ENCODE assay signal across 34 cellular contexts in the genomic region with DNA sequence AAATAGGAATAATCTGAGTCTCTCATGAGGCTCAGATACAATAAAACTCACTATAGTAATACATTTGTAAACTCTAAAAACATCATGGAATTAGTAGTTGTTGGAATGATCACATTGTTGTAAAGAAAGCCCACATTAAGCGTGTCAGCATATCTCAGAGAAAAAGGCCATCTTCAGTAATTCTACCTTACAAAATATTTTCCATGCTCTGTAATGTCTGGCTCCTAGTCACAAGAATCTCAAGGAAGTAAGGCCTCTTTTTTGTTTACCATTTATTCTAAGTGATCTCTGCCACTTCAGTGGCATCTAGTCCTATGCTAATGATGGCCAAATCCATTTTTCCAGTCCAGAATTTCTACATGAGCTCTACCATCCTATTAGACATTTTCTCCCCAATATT.
"Had no signal": no experiment of that assay in that cellular context is flagged by ENCODE, and none has a peak within 500 bp of the region (broad histone marks: within the 10 kb centered on the region; RNA-seq: fewer than 3 reads in every experiment).

No MANE protein-coding gene starts in this region.

- H3K27ac ChIP-seq: ascending aorta, cardiac muscle cell, SJCRH30 had no signal

- FAIRE-seq: colon had no signal

- H3K27ac Mint-ChIP-seq: activated B cell treated with CpG ODN at 0.5 μM for 24 hours; activated CD4-positive, alpha-beta T cell treated with anti-CD3 and anti-CD28 coated beads, Interleukin-2, amount 10 ng/mL, durations not matched to agents 24 days and 14 days; activated CD8-positive, alpha-beta memory T cell treated with anti-CD3 and anti-CD28 coated beads, Interleukin-2, amount 10 ng/mL, durations not matched to agents 7 days and 5 days; activated naive CD4-positive, alpha-beta T cell treated with anti-CD3 and anti-CD28 coated beads, Interleukin-2, amount 50 U/mL, for 24 hours; activated T-cell treated with anti-CD3 and anti-CD28 coated beads, Interleukin-2, amount 50 U/mL, for 24 hours; activated T-helper 1 cell treated with anti-CD3 and anti-CD28 coated beads, Interleukin-12 subunit alpha, Interleukin-12 subunit beta, Interleukin-2, Interleukin-4 antibody, amounts not matched to agents 30 ng/mL and 10 ng/mL and 1 ng/mL, durations not matched to agents 14 hours and 24 hours and 36 hours; brain; T-helper 1 cell treated with Interleukin-12 subunit alpha and Interleukin-12 subunit beta and Interleukin-4 antibody, amounts not matched to agents 30 μg/mL and 1 μg/mL, for 36 hours had no signal

- H3K4me1 ChIP-seq: ascending aorta, SJCRH30 had no signal

- H3K4me1 Mint-ChIP-seq: activated B cell treated with CpG ODN at 0.5 μM for 24 hours; activated CD4-positive, alpha-beta T cell treated with anti-CD3 and anti-CD28 coated beads, Interleukin-2, amount 10 ng/mL, durations not matched to agents 24 days and 14 days; activated CD8-positive, alpha-beta memory T cell treated with anti-CD3 and anti-CD28 coated beads, Interleukin-2, amount 10 ng/mL, durations not matched to agents 7 days and 5 days; activated naive CD4-positive, alpha-beta T cell treated with anti-CD3 and anti-CD28 coated beads, Interleukin-2, amount 50 U/mL, for 24 hours; brain had no signal

- H3K9ac ChIP-seq: SK-N-SH had no signal

- ATAC-seq: activated CD8-positive, alpha-beta memory T cell treated with anti-CD3 and anti-CD28 coated beads, Interleukin-2, amount 10 ng/mL, durations not matched to agents 7 days and 5 days; Panc1 had no signal

- H3K27me3 Mint-ChIP-seq: activated B cell treated with CpG ODN at 0.5 μM for 24 hours; activated CD4-positive, alpha-beta T cell treated with anti-CD3 and anti-CD28 coated beads, Interleukin-2, amount 10 ng/mL, durations not matched to agents 24 days and 14 days; activated CD8-positive, alpha-beta memory T cell treated with anti-CD3 and anti-CD28 coated beads, Interleukin-2, amount 10 ng/mL, durations not matched to agents 7 days and 5 days; activated naive CD4-positive, alpha-beta T cell treated with anti-CD3 and anti-CD28 coated beads, Interleukin-2, amount 50 U/mL, for 24 hours; activated T-cell treated with anti-CD3 and anti-CD28 coated beads, Interleukin-2, amount 50 U/mL, for 24 hours had no signal

- H3K36me3 Mint-ChIP-seq: activated CD8-positive, alpha-beta memory T cell treated with anti-CD3 and anti-CD28 coated beads, Interleukin-2, amount 10 ng/mL, durations not matched to agents 7 days and 5 days; activated naive CD4-positive, alpha-beta T cell treated with anti-CD3 and anti-CD28 coated beads, Interleukin-2, amount 50 U/mL, for 24 hours; brain had no signal

- DNase-seq: activated B cell treated with CpG ODN at 0.5 μM for 24 hours; activated CD4-positive, alpha-beta T cell treated with anti-CD3 and anti-CD28 coated beads for 1 hour; activated CD4-positive, alpha-beta T cell treated with anti-CD3 and anti-CD28 coated beads, Interleukin-2, amount 10 ng/mL, durations not matched to agents 24 days and 14 days; activated CD4-positive, alpha-beta T cell treated with anti-CD3 and anti-CD28 coated beads, Interleukin-2, amount 50 U/mL, for 48 hours; activated CD8-positive, alpha-beta memory T cell treated with anti-CD3 and anti-CD28 coated beads, Interleukin-2, amount 10 ng/mL, durations not matched to agents 7 days and 5 days; activated effector memory CD4-positive, alpha-beta T cell treated with Interleukin-2 at 50 U/mL for 16 hours; activated naive CD4-positive, alpha-beta T cell; activated T-cell treated with anti-CD3 and anti-CD28 coated beads, Interleukin-2, amount 50 U/mL, for 24 hours; amniotic stem cell; MG63; MV-4-11; NCI-H1092 treated with DMSO at 0.1 percent for 48 hours; NCI-H1417 treated with DMSO at 0.1 percent for 48 hours; NCI-H1694; NCI-H2029 treated with DMSO at 0.1 percent for 48 hours; NCI-H345; NCI-H510A; NCI-H526 treated with DMSO at 0.1 percent for 48 hours; NCI-H82; OCI-M1; Right ventricle myocardium superior; RPMI8226; SJCRH30; SK-N-SH; SW 1271; T-helper 9 cell had no signal

- H3K4me2 ChIP-seq: SK-N-SH had no signal

- H3K36me3 ChIP-seq: ascending aorta, cardiac muscle cell, MG63, SJCRH30 had no signal

- H3K9me2 ChIP-seq: SK-N-SH had no signal

- H3K4me3 Mint-ChIP-seq: activated B cell treated with CpG ODN at 0.5 μM for 24 hours; activated CD4-positive, alpha-beta T cell treated with anti-CD3 and anti-CD28 coated beads, Interleukin-2, amount 10 ng/mL, durations not matched to agents 24 days and 14 days; activated CD8-positive, alpha-beta memory T cell treated with anti-CD3 and anti-CD28 coated beads, Interleukin-2, amount 10 ng/mL, durations not matched to agents 7 days and 5 days; activated naive CD4-positive, alpha-beta T cell treated with anti-CD3 and anti-CD28 coated beads, Interleukin-2, amount 50 U/mL, for 24 hours; activated T-cell treated with anti-CD3 and anti-CD28 coated beads, Interleukin-2, amount 50 U/mL, for 24 hours; activated T-helper 1 cell treated with anti-CD3 and anti-CD28 coated beads, Interleukin-12 subunit alpha, Interleukin-12 subunit beta, Interleukin-2, Interleukin-4 antibody, amounts not matched to agents 30 ng/mL and 10 ng/mL and 1 ng/mL, durations not matched to agents 14 hours and 24 hours and 36 hours; brain; T-helper 1 cell treated with Interleukin-12 subunit alpha and Interleukin-12 subunit beta and Interleukin-4 antibody, amounts not matched to agents 30 μg/mL and 1 μg/mL, for 36 hours had no signal

- H3K9me3 ChIP-seq: ascending aorta, SJCRH30, SK-N-SH had no signal

- H3K4me3 ChIP-seq: ascending aorta, cardiac muscle cell, MG63, SJCRH30 had no signal

- H3K27me3 ChIP-seq: ascending aorta, cardiac muscle cell, MG63, SJCRH30 had no signal
